Comparison of ENCODE assay signal across 1 cellular context in genomic region chr10:18340496-18341051, GRCh38.
TF ChIP-seq lines count a peak whose summit lies in the region.

No MANE protein-coding gene starts in this region.

TF ChIP-seq in liver, 16 proteins besides CTCF, POLR2A, EP300 and RAD21 (continued from another document):
- TF ChIP-seq, protein P1, sequence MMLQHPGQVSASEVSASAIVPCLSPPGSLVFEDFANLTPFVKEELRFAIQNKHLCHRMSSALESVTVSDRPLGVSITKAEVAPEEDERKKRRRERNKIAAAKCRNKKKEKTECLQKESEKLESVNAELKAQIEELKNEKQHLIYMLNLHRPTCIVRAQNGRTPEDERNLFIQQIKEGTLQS (IDR thresholded peaks at IDR 0.05), result no peak
- TF ChIP-seq SP1 (IDR thresholded peaks at IDR 0.05) (no peak), NR2F2 (IDR thresholded peaks at IDR 0.05) (no peak), FOXA1 (IDR thresholded peaks at IDR 0.05) (no peak), RXRA (IDR thresholded peaks at IDR 0.05) (no peak), REST (IDR thresholded peaks at IDR 0.05) (no peak)
- TF ChIP-seq, protein P2, sequence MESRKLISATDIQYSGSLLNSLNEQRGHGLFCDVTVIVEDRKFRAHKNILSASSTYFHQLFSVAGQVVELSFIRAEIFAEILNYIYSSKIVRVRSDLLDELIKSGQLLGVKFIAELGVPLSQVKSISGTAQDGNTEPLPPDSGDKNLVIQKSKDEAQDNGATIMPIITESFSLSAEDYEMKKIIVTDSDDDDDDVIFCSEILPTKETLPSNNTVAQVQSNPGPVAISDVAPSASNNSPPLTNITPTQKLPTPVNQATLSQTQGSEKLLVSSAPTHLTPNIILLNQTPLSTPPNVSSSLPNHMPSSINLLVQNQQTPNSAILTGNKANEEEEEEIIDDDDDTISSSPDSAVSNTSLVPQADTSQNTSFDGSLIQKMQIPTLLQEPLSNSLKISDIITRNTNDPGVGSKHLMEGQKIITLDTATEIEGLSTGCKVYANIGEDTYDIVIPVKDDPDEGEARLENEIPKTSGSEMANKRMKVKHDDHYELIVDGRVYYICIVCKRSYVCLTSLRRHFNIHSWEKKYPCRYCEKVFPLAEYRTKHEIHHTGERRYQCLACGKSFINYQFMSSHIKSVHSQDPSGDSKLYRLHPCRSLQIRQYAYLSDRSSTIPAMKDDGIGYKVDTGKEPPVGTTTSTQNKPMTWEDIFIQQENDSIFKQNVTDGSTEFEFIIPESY (IDR thresholded peaks at IDR 0.05), result no peak
